In genomic region chr12:750356-751191, GRCh38 we compare ENCODE assay signal across 10 cellular contexts. TPM values are rescaled to one million over a fixed set of nuclear protein-coding genes. Genes with fewer than 3 reads are reported as not detected.
A peak's percentile ranks its signal among the peaks of the same experiment; 100 is the strongest.
DNase-seq lines count a peak whose midpoint lies in the region; ATAC-seq and TF ChIP-seq lines count a peak whose summit lies in the region.
"Had no signal": no experiment of that assay in that cellular context is flagged by ENCODE, and none has a peak within 500 bp of the region (broad histone marks: within the 10 kb centered on the region; RNA-seq: fewer than 3 reads in every experiment).

No MANE protein-coding gene starts in this region.

- CTCF ChIA-PET in activated CD8-positive, alpha-beta T cell treated with anti-CD3 and anti-CD28 coated beads for 36 hours (lab: Charles Lee) = interaction anchor here (0.7 to 6.4 kb wide), 57 partner anchors 9 to 340 kb away, joined by 3 to 107 read pairs (median 7); partner anchors contain the start of genes NINJ2 and RAD52

- H3K27me3 ChIP-seq in cardiac muscle cell = no peaks in the 10 kb centered on the region
- H3K27me3 ChIP-seq in right lobe of liver = no peaks in the 10 kb centered on the region
- H3K27me3 ChIP-seq in vagina = no peaks in the 10 kb centered on the region

- no peak for TF ChIP-seq CTCF in cardiac muscle cell (IDR thresholded peaks at IDR 0.05; ENCODE audit: low read depth, low read length)
- no peak for TF ChIP-seq CTCF in activated CD8-positive, alpha-beta T cell treated with anti-CD3 and anti-CD28 coated beads for 36 hours (IDR thresholded peaks at IDR 0.05)
- no peak for TF ChIP-seq CTCF in right lobe of liver (IDR thresholded peaks at IDR 0.05)
- TF ChIP-seq CTCF in vagina (IDR thresholded peaks at IDR 0.05) = no peak

- intact Hi-C loops in left ventricle myocardium superior (cut with micrococcal nuclease) (loop anchor here (5.0 to 10.0 kb wide), 3 partner anchors 64 to 173 kb away; no protein-coding TSS in a partner anchor), right lobe of liver (cut with DNase I) (loop anchor here in 1 of 2 donors (5.0 kb wide), 1 partner anchor 178 kb away; no protein-coding TSS in a partner anchor), vagina (cut with DNase I) (loop anchor here (5.0 to 10.0 kb wide), 2 partner anchors 62 to 106 kb away; no protein-coding TSS in a partner anchor)
- intact Hi-C loops in activated CD8-positive, alpha-beta T cell treated with anti-CD3 and anti-CD28 coated beads for 36 hours (cut with micrococcal nuclease) = loop anchor here (2.0 to 5.0 kb wide), 4 partner anchors 38 to 178 kb away; no protein-coding TSS in a partner anchor

- no peak overlapping the region for H3K4me3 Mint-ChIP-seq in activated CD8-positive, alpha-beta T cell treated with anti-CD3 and anti-CD28 coated beads for 36 hours

- H3K9me3 Mint-ChIP-seq in activated CD8-positive, alpha-beta T cell treated with anti-CD3 and anti-CD28 coated beads for 36 hours = no peaks in the 10 kb centered on the region
- H3K9me3 Mint-ChIP-seq: T-helper 1 cell treated with Interleukin-12 subunit alpha and Interleukin-12 subunit beta and Interleukin-4 antibody, amounts not matched to agents 30 μg/mL and 1 μg/mL, for 36 hours had no signal

- peak overlapping the region; percentile 89 for H3K27ac Mint-ChIP-seq in activated CD8-positive, alpha-beta T cell treated with anti-CD3 and anti-CD28 coated beads for 36 hours

- H3K4me3 ChIP-seq in cardiac muscle cell (peak overlapping the region; percentile 6), right lobe of liver (peak overlapping the region; percentile 28 to 81 (median 74)), vagina (peak overlapping the region; percentile 78 to 96)
- H3K4me3 ChIP-seq: mucosa of descending colon had no signal

- under 1% methylated on average over 7 of the region's 7 CpGs for WGBS in right lobe of liver (ENCODE audit: insufficient coverage, low coverage, low lambda C conversion rate, missing lambda C conversion rate)

- H3K4me1 Mint-ChIP-seq in activated CD8-positive, alpha-beta T cell treated with anti-CD3 and anti-CD28 coated beads for 36 hours (ENCODE audit: low read depth) = peaks cover 15% of the 10 kb centered on the region

- ATAC-seq in left ventricle myocardium superior = no peak
- no peak for ATAC-seq in activated CD8-positive, alpha-beta T cell treated with anti-CD3 and anti-CD28 coated beads for 36 hours
- no peak for ATAC-seq in right lobe of liver
- no peak for ATAC-seq in GM21717 (IDR thresholded peaks at IDR 0.05; ENCODE audit: unreplicated experiment)

- H3K36me3 ChIP-seq in cardiac muscle cell (no peaks in the 10 kb centered on the region), right lobe of liver (no peaks in the 10 kb centered on the region), vagina (no peaks in the 10 kb centered on the region)

- POLR2A ChIA-PET in activated CD8-positive, alpha-beta T cell treated with anti-CD3 and anti-CD28 coated beads for 36 hours (lab: Charles Lee) = interaction anchor here (0.8 to 6.3 kb wide), 24 partner anchors 10 to 181 kb away, joined by 3 to 54 read pairs (median 6); partner anchors contain the start of gene NINJ2

- H3K4me1 ChIP-seq in cardiac muscle cell (ENCODE audit: low read depth) = peaks cover 15% of the 10 kb centered on the region
- H3K4me1 ChIP-seq in right lobe of liver = peaks cover 0 to 13% (median 3%) of the 10 kb centered on the region in 4 donors
- H3K4me1 ChIP-seq in vagina = peaks cover 19% of the 10 kb centered on the region

- no peaks in the 10 kb centered on the region for H3K27me3 Mint-ChIP-seq in activated CD8-positive, alpha-beta T cell treated with anti-CD3 and anti-CD28 coated beads for 36 hours

- H3K9me3 ChIP-seq in cardiac muscle cell (ENCODE audit: low read depth) (no peaks in the 10 kb centered on the region), right lobe of liver (no peaks in the 10 kb centered on the region), vagina (no peaks in the 10 kb centered on the region)
- H3K9me3 ChIP-seq: mucosa of descending colon had no signal

- TF ChIP-seq POLR2A in right lobe of liver (IDR thresholded peaks at IDR 0.05) (no peak), vagina (IDR thresholded peaks at IDR 0.05) (no peak)

- H3K27ac ChIP-seq in cardiac muscle cell (peak overlapping the region; percentile 62), right lobe of liver (peak overlapping the region; percentile 53 to 77 (median 60)), vagina (peak overlapping the region; percentile 100)

- DNase-seq in cardiac muscle cell (ENCODE audit: low read depth in 1 of 2, low spot score in 1 of 2) (no peak), left ventricle myocardium superior (no peak), right lobe of liver (no peak), vagina (ENCODE audit: extremely low spot score in 2 of 2) (no peak), SKM-1 treated with dmso at 0.1 percent for 144 hours (lab: John Stamatoyannopoulos, UW; ENCODE audit: unreplicated experiment) (no peak), T-helper 9 cell (no peak)
- DNase-seq in activated CD8-positive, alpha-beta T cell treated with anti-CD3 and anti-CD28 coated beads for 36 hours = no peak

- H3K36me3 Mint-ChIP-seq in activated CD8-positive, alpha-beta T cell treated with anti-CD3 and anti-CD28 coated beads for 36 hours (ENCODE audit: low read depth) = peaks cover 23% of the 10 kb centered on the region

RNA-seq across cellular contexts. Expression of gene WNK1, which starts 1.8 kb away (rescaled TPM):
- total RNA-seq in cardiac muscle cell (74.0 and 145 TPM in 2 replicates), left ventricle myocardium superior (333 TPM), right lobe of liver (100 to 1,000 TPM in 3 of 6 experiments, 10 to 100 TPM in 3; 72.0 to 115 (median 93.1) TPM), vagina (366 TPM)
- 110 and 150 TPM in 2 replicates for polyA plus RNA-seq in cardiac muscle cell
- total RNA-seq in activated CD8-positive, alpha-beta T cell treated with anti-CD3 and anti-CD28 coated beads for 36 hours = 100 to 1,000 TPM; 142 to 143 TPM

Comparison
In these comparisons a context has a peak if more than half of its experiments do, and no peak if none do; other contexts are left out.
1. H3K4me3 ChIP-seq: peak in every context shown above with its lines; median percentile 87 in vagina; 74 in right lobe of liver; 6 in cardiac muscle cell.